In genomic region chr10:35613597-35614226, GRCh38 we compare ENCODE assay signal across 11 cellular contexts. TPM values are rescaled to one million over a fixed set of nuclear protein-coding genes. Genes with fewer than 3 reads are reported as not detected.
DNase-seq lines count a peak whose midpoint lies in the region; ATAC-seq and TF ChIP-seq lines count a peak whose summit lies in the region.
"Had no signal": no experiment of that assay in that cellular context is flagged by ENCODE, and none has a peak within 500 bp of the region (broad histone marks: within the 10 kb centered on the region; RNA-seq: fewer than 3 reads in every experiment).

No MANE protein-coding gene starts in this region.

- no peaks in the 10 kb centered on the region for H3K36me3 ChIP-seq in BE2C

- no peaks in the 10 kb centered on the region for H3K4me1 ChIP-seq in BE2C

- TF ChIP-seq CTCF in BE2C (IDR thresholded peaks at IDR 0.05; ENCODE audit: low read depth, low read length) (peak; percentile 20; the same call in 1 of the 2 replicates), HFF-Myc (IDR thresholded peaks at IDR 0.05; ENCODE audit: low read depth, low read length, missing control alignments) (peak; percentile 15)

- no peaks in the 10 kb centered on the region for H3K9me3 ChIP-seq in BE2C

- H3K4me1 Mint-ChIP-seq in natural killer cell treated with Interleukin-12 subunit alpha and Interleukin-12 subunit beta and Interleukin-15 and Interleukin-18, amount 100 ng/mL, for 72 hours (ENCODE audit: low read depth in 2 of 2), result no peaks in the 10 kb centered on the region
- H3K4me1 Mint-ChIP-seq: central memory CD8-positive, alpha-beta T cell had no signal

- H3K4me3 Mint-ChIP-seq in natural killer cell treated with Interleukin-12 subunit alpha and Interleukin-12 subunit beta and Interleukin-15 and Interleukin-18, amount 100 ng/mL, for 72 hours, result no peak overlapping the region
- H3K4me3 Mint-ChIP-seq: central memory CD8-positive, alpha-beta T cell had no signal

- no peak overlapping the region for H3K4me3 ChIP-seq in BE2C (ENCODE audit: low read depth, low read length)
- H3K4me3 ChIP-seq in HFF-Myc (replicated peaks; ENCODE audit: low read depth, low read length), result no peak overlapping the region

- H3K9me3 Mint-ChIP-seq in natural killer cell treated with Interleukin-12 subunit alpha and Interleukin-12 subunit beta and Interleukin-15 and Interleukin-18, amount 100 ng/mL, for 72 hours, result no peaks in the 10 kb centered on the region
- H3K9me3 Mint-ChIP-seq: central memory CD8-positive, alpha-beta T cell had no signal

- H3K27me3 Mint-ChIP-seq in natural killer cell treated with Interleukin-12 subunit alpha and Interleukin-12 subunit beta and Interleukin-15 and Interleukin-18, amount 100 ng/mL, for 72 hours, result peaks cover 13 to 33% of the 10 kb centered on the region in 2 donors

- H3K27me3 ChIP-seq in BE2C, result no peaks in the 10 kb centered on the region

- ATAC-seq in left lobe of liver (peak; percentile 56), GM19467 (IDR thresholded peaks at IDR 0.05; ENCODE audit: unreplicated experiment) (no peak)
- ATAC-seq in natural killer cell treated with Interleukin-12 subunit alpha and Interleukin-12 subunit beta and Interleukin-15 and Interleukin-18, amount 100 ng/mL, for 72 hours, result no peak

- no peak for DNase-seq in BE2C
- DNase-seq in HFF-Myc (ENCODE audit: extremely low read depth, low read depth), result no peak
- peak; percentile 42 for DNase-seq in amniotic epithelial cell (ENCODE audit: low read depth)
- DNase-seq in left lobe of liver (ENCODE audit: low spot score), result no peak
- DNase-seq in NCI-H1436 (lab: John Stamatoyannopoulos, UW), result no peak
- DNase-seq in natural killer cell treated with Interleukin-12 subunit alpha and Interleukin-12 subunit beta and Interleukin-15 and Interleukin-18, amount 100 ng/mL, for 72 hours (ENCODE audit: low spot score), result no peak
- DNase-seq in NCI-H1092 treated with DMSO at 0.1 percent for 48 hours (lab: John Stamatoyannopoulos, UW), result no peak
- DNase-seq: activated CD4-positive, alpha-beta T cell treated with anti-CD3 and anti-CD28 coated beads for 48 hours had no signal

- H3K27ac Mint-ChIP-seq in natural killer cell treated with Interleukin-12 subunit alpha and Interleukin-12 subunit beta and Interleukin-15 and Interleukin-18, amount 100 ng/mL, for 72 hours, result no peak overlapping the region

- no peaks in the 10 kb centered on the region for H3K36me3 Mint-ChIP-seq in natural killer cell treated with Interleukin-12 subunit alpha and Interleukin-12 subunit beta and Interleukin-15 and Interleukin-18, amount 100 ng/mL, for 72 hours

RNA-seq across cellular contexts. Expression of gene GJD4, which starts 8.6 kb away (rescaled TPM):
- polyA plus RNA-seq in BE2C (2012; ENCODE audit: insufficient read depth, insufficient read length, low read depth), result not detected
- total RNA-seq in left lobe of liver, result not detected
- not detected for total RNA-seq in natural killer cell treated with Interleukin-12 subunit alpha and Interleukin-12 subunit beta and Interleukin-15 and Interleukin-18, amount 100 ng/mL, for 72 hours
- total RNA-seq: temporal lobe had no signal

RNA-seq across cellular contexts. Expression of gene FZD8, which starts 28.4 kb away (rescaled TPM):
- polyA plus RNA-seq in BE2C (2012; ENCODE audit: insufficient read depth, insufficient read length, low read depth), result not detected
- total RNA-seq in left lobe of liver, result 5.7 TPM
- under 1 TPM; 0.64 to 0.73 TPM for total RNA-seq in natural killer cell treated with Interleukin-12 subunit alpha and Interleukin-12 subunit beta and Interleukin-15 and Interleukin-18, amount 100 ng/mL, for 72 hours
